In genomic region chr14:58166005-58166983, GRCh38 we compare ENCODE assay signal across 8 cellular contexts. TPM values are rescaled to one million over a fixed set of nuclear protein-coding genes. Genes with fewer than 3 reads are reported as not detected.
DNase-seq lines count a peak whose midpoint lies in the region; ATAC-seq and TF ChIP-seq lines count a peak whose summit lies in the region.

No MANE protein-coding gene starts in this region.

- H3K4me3 ChIP-seq in HL-60 (replicated peaks; ENCODE audit: insufficient read depth, low read length) (no peak overlapping the region), dorsolateral prefrontal cortex (no peak overlapping the region)

- in situ Hi-C loops in G401 (cut with HindIII; ENCODE audit: low sequenced_read_pairs) = no loop called here

- TF ChIP-seq CTCF in HL-60 (IDR thresholded peaks at IDR 0.05; ENCODE audit: insufficient read depth, low read length) = peak; percentile 93
- peak; percentile 63 to 95 (median 87) for TF ChIP-seq CTCF in dorsolateral prefrontal cortex (IDR thresholded peaks at IDR 0.05 in 54 of 56, conservative IDR thresholded peaks at IDR 0.05 in 2 of 56; ENCODE audit: low read depth in 1 of 56, partially characterized antibody in 56 of 56)

- no peaks in the 10 kb centered on the region for H3K27me3 ChIP-seq in HL-60 (ENCODE audit: insufficient read depth, poor library complexity, severe bottlenecking)
- no peaks in the 10 kb centered on the region for H3K27me3 ChIP-seq in dorsolateral prefrontal cortex

- H3K27ac ChIP-seq in HL-60 (replicated peaks) (no peak overlapping the region), dorsolateral prefrontal cortex (peak overlapping the region in 8 of 59 donors; percentile 27 to 56 (median 40))

- peak; percentile 81 for DNase-seq in G401 (ENCODE audit: low spot score)
- DNase-seq in HL-60 (ENCODE audit: low read depth in 1 of 2, low spot score in 1 of 2) = peak; percentile 32 to 72
- DNase-seq in NCI-H748 treated with DMSO at 0.1 percent for 48 hours (lab: John Stamatoyannopoulos, UW) = peak; percentile 68
- DNase-seq in activated CD4-positive, alpha-beta T cell treated with anti-CD3 and anti-CD28 coated beads, Interleukin-2, amount 50 U/mL, for 48 hours = peak; percentile 87 to 88
- DNase-seq in dorsolateral prefrontal cortex = peak; percentile 77 to 92 (median 84)
- peak; percentile 67 to 73 for DNase-seq in lung microvascular endothelial cell (ENCODE audit: low read depth in 2 of 2)
- DNase-seq in stimulated activated CD8-positive, alpha-beta memory T cell treated with anti-CD3 and anti-CD28 coated beads, Interleukin-15, amount 100 ng/mL, for 1 hour (ENCODE audit: low read depth) = peak; percentile 73

- ATAC-seq in GM21717 (IDR thresholded peaks at IDR 0.05; ENCODE audit: unreplicated experiment) = no peak

- intact Hi-C loops in dorsolateral prefrontal cortex (cut with DNase I) = loop anchor here (2.0 kb wide), 1 partner anchor 57 kb away; no protein-coding TSS in a partner anchor

RNA-seq across cellular contexts. Expression of gene ARMH4, which starts 14.3 kb away (rescaled TPM):
- total RNA-seq in G401 (2014; rRNA removed; shearing (Covaris generic)) = 2.1 and 3.7 TPM in 2 replicates
- total RNA-seq in dorsolateral prefrontal cortex = 10 to 100 TPM; 19.2 to 48.5 (median 33.8) TPM
- 0.87 and 1.8 TPM in 2 replicates for total RNA-seq in lung microvascular endothelial cell

RNA-seq across cellular contexts. Expression of gene ACTR10, which starts 33.7 kb away (rescaled TPM):
- total RNA-seq in G401 (2014; rRNA removed; shearing (Covaris generic)) = 49.2 and 56.0 TPM in 2 replicates
- total RNA-seq in dorsolateral prefrontal cortex (100 to 1,000 TPM in 27 of 120 experiments, 10 to 100 TPM in 93; 34.6 to 122 (median 87.5) TPM), lung microvascular endothelial cell (25.1 and 28.8 TPM in 2 replicates)
